In the genomic region with DNA sequence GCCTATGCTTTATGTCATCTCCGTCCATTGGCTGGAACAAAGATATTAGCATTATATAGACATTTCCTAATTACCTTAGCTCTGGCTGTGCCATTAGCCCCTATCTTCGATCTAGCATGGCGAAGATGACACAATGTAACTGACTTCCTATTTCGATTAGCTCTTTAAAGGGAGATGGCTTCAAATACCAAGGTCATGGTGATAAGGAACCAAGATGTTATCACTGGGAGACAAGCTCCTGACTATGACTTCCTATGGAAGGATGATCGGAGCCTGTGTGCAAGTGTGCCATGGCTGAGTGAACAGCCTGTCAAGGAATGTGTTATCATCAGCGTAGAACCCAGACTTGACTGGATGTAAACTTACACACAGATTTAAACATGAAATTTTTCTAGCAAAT, we compare ENCODE assay signal across 24 cellular contexts.
A peak's percentile ranks its signal among the peaks of the same experiment; 100 is the strongest.
DNase-seq lines count a peak whose midpoint lies in the region; ATAC-seq, FAIRE-seq and TF ChIP-seq lines count a peak whose summit lies in the region.
"Had no signal": no experiment of that assay in that cellular context is flagged by ENCODE, and none has a peak within 500 bp of the region (broad histone marks: within the 10 kb centered on the region; RNA-seq: fewer than 3 reads in every experiment).

No MANE protein-coding gene starts in this region.

- H2AK5ac ChIP-seq in trophoblast cell (ENCODE audit: low read length) = no peak overlapping the region

- DNase-seq in BE2C = peak; percentile 18
- peak; percentile 44 for DNase-seq in RCC 7860 (ENCODE audit: low spot score)
- DNase-seq in trophoblast cell = peak; percentile 4 to 63
- DNase-seq in NCI-H774 (lab: John Stamatoyannopoulos, UW) = no peak
- no peak for DNase-seq in iPS-NIHi11 (ENCODE audit: low spot score)
- no peak for DNase-seq in activated T-cell treated with anti-CD3 and anti-CD28 coated beads, Interleukin-2, amount 50 U/mL, for 4 hours
- DNase-seq: CD4-positive, alpha-beta T cell; CD8-positive, alpha-beta memory T cell; DMS 273 treated with DMSO at 0.1 percent for 48 hours; DMS79; GF-D8; H9 had no signal

- H3K36me3 ChIP-seq in BE2C = no peaks in the 10 kb centered on the region
- H3K36me3 ChIP-seq in trophoblast cell (ENCODE audit: control insufficient read depth in 1 of 2, insufficient read depth in 2 of 2, low read length in 2 of 2) = no peaks in the 10 kb centered on the region
- H3K36me3 ChIP-seq: BLaER1 treated with 17β-estradiol and CSF1 and Interleukin-3, amounts not matched to agents 10 nM and 100 nM had no signal

- no peak overlapping the region for H3K9ac ChIP-seq in trophoblast cell (ENCODE audit: low read length)
- H3K9ac ChIP-seq: BLaER1 treated with 17β-estradiol and CSF1 and Interleukin-3, amounts not matched to agents 10 nM and 100 nM; GM23248 had no signal

- H3K4me2 ChIP-seq in trophoblast cell (ENCODE audit: low read length) = no peak overlapping the region
- H3K4me2 ChIP-seq: BLaER1 treated with 17β-estradiol and CSF1 and Interleukin-3, amounts not matched to agents 10 nM and 100 nM had no signal

- H3K23ac ChIP-seq in trophoblast cell (ENCODE audit: low read length) = no peak overlapping the region

- no peaks in the 10 kb centered on the region for H3K27me3 ChIP-seq in BE2C
- no peaks in the 10 kb centered on the region for H3K27me3 ChIP-seq in trophoblast cell (ENCODE audit: insufficient read depth, low read length)
- H3K27me3 ChIP-seq: BLaER1 treated with 17β-estradiol and CSF1 and Interleukin-3, amounts not matched to agents 10 nM and 100 nM had no signal

- no peak overlapping the region for H2BK120ac ChIP-seq in trophoblast cell (ENCODE audit: insufficient read depth, low read length, poor library complexity)

- no peak overlapping the region for H4K91ac ChIP-seq in trophoblast cell (ENCODE audit: low read depth, low read length)

- no CpG with 5 or more reads among the region's 6 CpGs for WGBS in trophoblast cell (ENCODE audit: extremely low coverage, insufficient coverage, insufficient read length)

- H3K4me3 ChIP-seq in BE2C (ENCODE audit: low read depth, low read length) (no peak overlapping the region), trophoblast cell (ENCODE audit: low read depth, low read length) (no peak overlapping the region)
- H3K4me3 ChIP-seq: BLaER1 treated with 17β-estradiol and CSF1 and Interleukin-3, amounts not matched to agents 10 nM and 100 nM; GM23248 had no signal

- H3K27ac ChIP-seq in trophoblast cell (ENCODE audit: low read depth, low read length) = no peak overlapping the region
- H3K27ac ChIP-seq: 22Rv1; BLaER1 treated with 17β-estradiol and CSF1 and Interleukin-3, amounts not matched to agents 10 nM and 100 nM; GM23248 had no signal

- H3K4ac ChIP-seq in trophoblast cell (ENCODE audit: low read depth, low read length) = no peak overlapping the region

- H3K9me3 ChIP-seq in BE2C = no peaks in the 10 kb centered on the region
- H3K9me3 ChIP-seq in trophoblast cell (ENCODE audit: insufficient read depth, low read depth, low read length) = no peaks in the 10 kb centered on the region
- H3K9me3 ChIP-seq: BLaER1 treated with 17β-estradiol and CSF1 and Interleukin-3, amounts not matched to agents 10 nM and 100 nM had no signal

- H3K36me3 Mint-ChIP-seq in activated T-cell treated with anti-CD3 and anti-CD28 coated beads, Interleukin-2, amount 50 U/mL, for 4 hours (ENCODE audit: insufficient read depth) = no peaks in the 10 kb centered on the region
- H3K36me3 Mint-ChIP-seq: CD14-positive monocyte; CD8-positive, alpha-beta memory T cell had no signal

- no peak for FAIRE-seq in RCC 7860 (lab: Jason Lieb, UNC)
- FAIRE-seq: A204.1, D721Med, GM12891, GM18507, H1 had no signal

- H4K8ac ChIP-seq in trophoblast cell (ENCODE audit: low read depth, low read length) = no peak overlapping the region

- no peak for ATAC-seq in SK-N-SH treated with all-trans-retinoic acid at 6 μM for 48 hours
- ATAC-seq in activated T-cell treated with anti-CD3 and anti-CD28 coated beads, Interleukin-2, amount 50 U/mL, for 4 hours = no peak
- ATAC-seq: HCT116 had no signal

- no peak overlapping the region for H2BK5ac ChIP-seq in trophoblast cell (ENCODE audit: low read depth, low read length, poor library complexity)

- TF ChIP-seq CTCF in BE2C (IDR thresholded peaks at IDR 0.05; ENCODE audit: low read depth, low read length) = no peak

- no peak overlapping the region for H3K14ac ChIP-seq in trophoblast cell (ENCODE audit: low read length)

- no peak overlapping the region for H4K12ac ChIP-seq in trophoblast cell (ENCODE audit: low read depth, low read length)

- no peaks in the 10 kb centered on the region for H3K9me3 Mint-ChIP-seq in activated T-cell treated with anti-CD3 and anti-CD28 coated beads, Interleukin-2, amount 50 U/mL, for 4 hours
- H3K9me3 Mint-ChIP-seq: CD4-positive, alpha-beta T cell; H9 had no signal

- H3K4me1 Mint-ChIP-seq in activated T-cell treated with anti-CD3 and anti-CD28 coated beads, Interleukin-2, amount 50 U/mL, for 4 hours (ENCODE audit: low read depth) = no peaks in the 10 kb centered on the region
- H3K4me1 Mint-ChIP-seq: B cell; CD14-positive monocyte; CD8-positive, alpha-beta memory T cell had no signal

- H2AFZ ChIP-seq in trophoblast cell (ENCODE audit: insufficient read depth, low read length, poor library complexity) = no peak overlapping the region
- H2AFZ ChIP-seq: GM23248 had no signal

- H3K4me1 ChIP-seq in BE2C (no peaks in the 10 kb centered on the region; the same call in 1 of the 2 replicates), trophoblast cell (ENCODE audit: control insufficient read depth in 1 of 2, insufficient read depth in 2 of 2, low read length in 2 of 2) (no peaks in the 10 kb centered on the region)

- no peaks in the 10 kb centered on the region for H3K79me1 ChIP-seq in trophoblast cell (ENCODE audit: low read length)

- no peak overlapping the region for H2BK12ac ChIP-seq in trophoblast cell (ENCODE audit: low read length)

- H3K79me2 ChIP-seq in trophoblast cell (ENCODE audit: control insufficient read depth, insufficient read depth, low read length, poor library complexity) = no peaks in the 10 kb centered on the region

- H3K27me3 Mint-ChIP-seq in activated T-cell treated with anti-CD3 and anti-CD28 coated beads, Interleukin-2, amount 50 U/mL, for 4 hours (ENCODE audit: low read depth) = no peaks in the 10 kb centered on the region
- H3K27me3 Mint-ChIP-seq: B cell; CD4-positive, alpha-beta T cell; CD8-positive, alpha-beta memory T cell had no signal

- H3K4me3 Mint-ChIP-seq in activated T-cell treated with anti-CD3 and anti-CD28 coated beads, Interleukin-2, amount 50 U/mL, for 4 hours = no peak overlapping the region
- H3K4me3 Mint-ChIP-seq: B cell; CD14-positive monocyte; CD4-positive, alpha-beta T cell; CD8-positive, alpha-beta memory T cell; H9 had no signal

- no peak overlapping the region for H3K18ac ChIP-seq in trophoblast cell (ENCODE audit: low read length)

TF ChIP-seq in SK-N-SH treated with all-trans-retinoic acid at 6 μM for 48 hours, 23 proteins besides CTCF, POLR2A, EP300 and RAD21:
- TF ChIP-seq TCF4 (CRISPR knock-in tag; IDR thresholded peaks at IDR 0.05; ENCODE audit: borderline replicate concordance) (0 out of 2 replicates have a peak, but pooled peaks have one; percentile 31), GLIS3 (CRISPR knock-in tag; IDR thresholded peaks at IDR 0.05) (no peak), TSHZ2 (CRISPR knock-in tag; IDR thresholded peaks at IDR 0.05) (peak; percentile 14; the same call in 1 of the 2 replicates)

Comparison
In these comparisons a context has a peak if more than half of its experiments do, and no peak if none do; other contexts are left out.
1. DNase-seq: peak in BE2C (single experiment), RCC 7860 (single experiment) and trophoblast cell (2 of 2); none in NCI-H774 (single experiment), iPS-NIHi11 (single experiment) and activated T-cell treated with anti-CD3 and anti-CD28 coated beads, Interleukin-2, amount 50 U/mL, for 4 hours (single experiment).